In genomic region chr10:124735491-124736286, GRCh38 we compare ENCODE assay signal across 10 cellular contexts. TPM values are rescaled to one million over a fixed set of nuclear protein-coding genes. Genes with fewer than 3 reads are reported as not detected.
A peak's percentile ranks its signal among the peaks of the same experiment; 100 is the strongest.
DNase-seq lines count a peak whose midpoint lies in the region; ATAC-seq and TF ChIP-seq lines count a peak whose summit lies in the region.
"Had no signal": no experiment of that assay in that cellular context is flagged by ENCODE, and none has a peak within 500 bp of the region (broad histone marks: within the 10 kb centered on the region; RNA-seq: fewer than 3 reads in every experiment).

No MANE protein-coding gene starts in this region.

- no peaks in the 10 kb centered on the region for H3K9me3 Mint-ChIP-seq in stimulated activated naive CD8-positive, alpha-beta T cell treated with anti-CD3 and anti-CD28 coated beads, Interleukin-15, Interleukin-2, amounts not matched to agents 100 ng/mL and 50 ng/mL, for 24 hours
- H3K9me3 Mint-ChIP-seq in endodermal cell = no peaks in the 10 kb centered on the region
- H3K9me3 Mint-ChIP-seq in neural crest cell = no peaks in the 10 kb centered on the region

- peak overlapping the region; percentile 21 for H3K27ac Mint-ChIP-seq in stimulated activated naive CD8-positive, alpha-beta T cell treated with anti-CD3 and anti-CD28 coated beads, Interleukin-15, Interleukin-2, amounts not matched to agents 100 ng/mL and 50 ng/mL, for 24 hours
- H3K27ac Mint-ChIP-seq in endodermal cell (no peak overlapping the region), neural crest cell (ENCODE audit: unreplicated experiment) (peak overlapping the region; percentile 75)

- H3K36me3 Mint-ChIP-seq in stimulated activated naive CD8-positive, alpha-beta T cell treated with anti-CD3 and anti-CD28 coated beads, Interleukin-15, Interleukin-2, amounts not matched to agents 100 ng/mL and 50 ng/mL, for 24 hours (ENCODE audit: low read depth) = peaks cover 18% of the 10 kb centered on the region
- H3K36me3 Mint-ChIP-seq in endodermal cell (ENCODE audit: low read depth) = peaks cover 5% of the 10 kb centered on the region
- H3K36me3 Mint-ChIP-seq in neural crest cell (ENCODE audit: low read depth) = no peaks in the 10 kb centered on the region

- no peak overlapping the region for H3K27ac ChIP-seq in endodermal cell (ENCODE audit: low read depth, low read length)
- H3K27ac ChIP-seq: SJSA1 had no signal

- H3K9me3 ChIP-seq in endodermal cell (ENCODE audit: control insufficient read depth, low read length) = no peaks in the 10 kb centered on the region
- H3K9me3 ChIP-seq: SJSA1 had no signal

- TF ChIP-seq CTCF in endodermal cell (conservative IDR thresholded peaks at IDR 0.05) (no peak), neural crest cell (conservative IDR thresholded peaks at IDR 0.05) (no peak)

- peaks cover 91% of the 10 kb centered on the region for H3K4me1 Mint-ChIP-seq in stimulated activated naive CD8-positive, alpha-beta T cell treated with anti-CD3 and anti-CD28 coated beads, Interleukin-15, Interleukin-2, amounts not matched to agents 100 ng/mL and 50 ng/mL, for 24 hours (ENCODE audit: low read depth)
- H3K4me1 Mint-ChIP-seq in endodermal cell (peaks cover 42% of the 10 kb centered on the region), neural crest cell (peaks cover 42% of the 10 kb centered on the region)

- no peaks in the 10 kb centered on the region for H3K36me3 ChIP-seq in endodermal cell (ENCODE audit: control insufficient read depth, insufficient read depth, low read length)
- H3K36me3 ChIP-seq: SJSA1 had no signal

- no peak overlapping the region for H3K4me3 ChIP-seq in endodermal cell (ENCODE audit: low read length)
- H3K4me3 ChIP-seq: SJSA1 had no signal

- peaks cover 10% of the 10 kb centered on the region for H3K27me3 Mint-ChIP-seq in stimulated activated naive CD8-positive, alpha-beta T cell treated with anti-CD3 and anti-CD28 coated beads, Interleukin-15, Interleukin-2, amounts not matched to agents 100 ng/mL and 50 ng/mL, for 24 hours
- H3K27me3 Mint-ChIP-seq in endodermal cell (ENCODE audit: insufficient read depth) (no peaks in the 10 kb centered on the region), neural crest cell (ENCODE audit: low read depth) (no peaks in the 10 kb centered on the region)

- H3K9ac ChIP-seq in endodermal cell (ENCODE audit: extremely low read depth, low read length, poor library complexity, severe bottlenecking) = no peak overlapping the region

- peaks cover 12% of the 10 kb centered on the region for H3K4me1 ChIP-seq in endodermal cell (ENCODE audit: control insufficient read depth, insufficient read depth, low read length)

- no peaks in the 10 kb centered on the region for H3K27me3 ChIP-seq in endodermal cell (ENCODE audit: control insufficient read depth, insufficient read depth, low read length, poor library complexity, severe bottlenecking)
- H3K27me3 ChIP-seq: SJSA1 had no signal

- no peak overlapping the region for H3K4me3 Mint-ChIP-seq in stimulated activated naive CD8-positive, alpha-beta T cell treated with anti-CD3 and anti-CD28 coated beads, Interleukin-15, Interleukin-2, amounts not matched to agents 100 ng/mL and 50 ng/mL, for 24 hours
- no peak overlapping the region for H3K4me3 Mint-ChIP-seq in endodermal cell
- H3K4me3 Mint-ChIP-seq in neural crest cell = peak overlapping the region; percentile 18

- 92 to 96% methylated on average over 9 to 15 of the region's 15 CpGs for WGBS in endodermal cell (ENCODE audit: insufficient coverage in 1 of 2, insufficient read length in 1 of 2), 2 experiments

- no peak for DNase-seq in stimulated activated naive CD8-positive, alpha-beta T cell treated with anti-CD3 and anti-CD28 coated beads, Interleukin-15, Interleukin-2, amounts not matched to agents 100 U/mL and 50 U/mL, for 24 hours
- DNase-seq in endodermal cell (peak; percentile 33), neural crest cell (ENCODE audit: low read depth, low spot score) (no peak), GDM1 (lab: John Stamatoyannopoulos, UW) (no peak), NCI-H345 treated with DMSO at 0.1 percent for 48 hours (lab: John Stamatoyannopoulos, UW; ENCODE audit: unreplicated experiment) (no peak)
- DNase-seq: Calu3 had no signal

- no peak for ATAC-seq in stimulated activated naive CD8-positive, alpha-beta T cell treated with anti-CD3 and anti-CD28 coated beads, Interleukin-15, Interleukin-2, amounts not matched to agents 100 U/mL and 50 U/mL, for 24 hours
- ATAC-seq in GM21447 (IDR thresholded peaks at IDR 0.05; ENCODE audit: unreplicated experiment) (no peak), HG03457 (IDR thresholded peaks at IDR 0.05; ENCODE audit: unreplicated experiment) (no peak)

RNA-seq across cellular contexts. Expression of gene FAM53B, which starts 8.5 kb away (rescaled TPM):
- total RNA-seq in endodermal cell = 10 to 100 TPM; 19.3 to 22.6 TPM
- polyA plus RNA-seq in endodermal cell (2013, experiment 1 of 2) = 21.4 TPM
- polyA plus RNA-seq in endodermal cell (2013, experiment 2 of 2) = 20.2 TPM
- total RNA-seq in neural crest cell = 41.3 TPM in 2 replicates

RNA-seq across cellular contexts. Expression of gene EEF1AKMT2, which starts 56.0 kb away (rescaled TPM):
- total RNA-seq in endodermal cell (10 to 100 TPM; 22.2 to 25.9 TPM), neural crest cell (18.2 and 21.9 TPM in 2 replicates)
- 37.1 TPM for polyA plus RNA-seq in endodermal cell (2013, experiment 1 of 2)
- polyA plus RNA-seq in endodermal cell (2013, experiment 2 of 2) = 39.4 TPM
